Comparison of ENCODE assay signal across 14 cellular contexts in the genomic region with DNA sequence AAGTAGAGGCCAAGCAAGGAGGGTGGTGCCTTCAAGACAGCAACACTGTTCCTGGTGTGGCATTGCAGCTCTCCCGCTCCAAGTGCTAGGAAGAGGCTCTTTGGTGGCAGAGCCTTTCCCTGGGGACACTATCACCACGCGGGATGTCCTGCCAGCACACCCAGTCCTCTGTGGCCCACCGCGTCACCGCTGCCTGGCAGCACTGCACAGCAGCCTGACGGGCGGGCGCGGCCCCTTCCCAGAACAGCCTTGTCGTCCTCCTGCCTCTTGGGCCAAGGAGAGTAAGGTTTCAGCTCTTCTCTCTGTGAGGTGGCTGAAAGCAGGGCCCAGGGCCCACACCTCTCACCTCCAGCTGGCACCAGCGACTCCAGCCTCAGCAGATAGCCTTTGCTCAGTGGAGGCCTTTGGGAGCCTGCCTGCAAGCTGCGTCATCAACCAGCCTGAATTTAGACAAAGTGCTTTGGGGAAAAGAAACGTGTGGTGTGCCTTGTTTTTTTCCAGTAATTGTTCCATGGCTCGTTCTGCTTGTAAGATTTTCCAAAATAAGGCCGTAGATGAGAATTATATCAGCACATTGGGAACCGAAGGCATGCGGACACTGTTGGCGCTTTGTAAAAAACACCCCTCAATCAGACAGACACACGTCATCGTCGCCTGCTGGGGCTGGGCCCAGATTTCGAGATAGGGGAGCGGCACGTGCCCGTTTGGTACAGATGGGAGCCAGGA.
A peak's percentile ranks its signal among the peaks of the same experiment; 100 is the strongest.
DNase-seq lines count a peak whose midpoint lies in the region; ATAC-seq and TF ChIP-seq lines count a peak whose summit lies in the region.
"Had no signal": no experiment of that assay in that cellular context is flagged by ENCODE, and none has a peak within 500 bp of the region (broad histone marks: within the 10 kb centered on the region; RNA-seq: fewer than 3 reads in every experiment).

No MANE protein-coding gene starts in this region.

- H3K9me3 ChIP-seq in A673 (ENCODE audit: low read depth, low read length, poor library complexity, severe bottlenecking) (no peaks in the 10 kb centered on the region), SJSA1 (replicated peaks) (no peaks in the 10 kb centered on the region), gastroesophageal sphincter (no peaks in the 10 kb centered on the region), psoas muscle (no peaks in the 10 kb centered on the region), BE2C (no peaks in the 10 kb centered on the region)
- no peaks in the 10 kb centered on the region for H3K9me3 ChIP-seq in CD4-positive, alpha-beta T cell (ENCODE audit: control insufficient read depth, low read length)
- H3K9me3 ChIP-seq: BLaER1 had no signal

- H3K27ac Mint-ChIP-seq in CD4-positive, alpha-beta T cell, result no peak overlapping the region
- peak overlapping the region in 1 of 6 donors; percentile 30 for H3K27ac Mint-ChIP-seq in immature natural killer cell

- H3K36me3 ChIP-seq in A673 (ENCODE audit: insufficient read depth, low read length, poor library complexity, severe bottlenecking) (peaks cover 34% of the 10 kb centered on the region), SJSA1 (peaks cover 92% of the 10 kb centered on the region), gastroesophageal sphincter (peaks cover 0 to 63% of the 10 kb centered on the region in 2 donors), psoas muscle (ENCODE audit: insufficient read depth in 1 of 2, low read depth in 1 of 2) (peaks cover 0 to 59% of the 10 kb centered on the region in 2 donors), BE2C (no peaks in the 10 kb centered on the region; the same call in 1 of the 2 replicates)

- no peak for DNase-seq in A673 (ENCODE audit: low spot score)
- DNase-seq in SJSA1 (ENCODE audit: low read depth in 1 of 2, low spot score in 2 of 2), result peak in 1 of 2 experiments; percentile 42
- peak; percentile 93 to 97 for DNase-seq in psoas muscle
- no peak for DNase-seq in BE2C
- no peak for DNase-seq in CD4-positive, alpha-beta T cell
- DNase-seq in effector CD4-positive, alpha-beta T cell, result no peak
- DNase-seq in immature natural killer cell, result no peak
- DNase-seq: islet precursor cell, NCI-H510A, nucleus accumbens had no signal

- 44 to 74% methylated on average over 3 to 14 of the region's 26 CpGs for whole genome bisulfite sequencing in gastroesophageal sphincter (ENCODE audit: low coverage in 1 of 2), 2 donors
- 21 to 33% (median 27%) methylated on average over 26 of the region's 26 CpGs for WGBS in psoas muscle, 3 donors

- no peak overlapping the region for H3K4me3 ChIP-seq in A673 (ENCODE audit: low read depth, low read length, poor library complexity, severe bottlenecking)
- H3K4me3 ChIP-seq in SJSA1, result no peak overlapping the region
- no peak overlapping the region for H3K4me3 ChIP-seq in gastroesophageal sphincter
- H3K4me3 ChIP-seq in psoas muscle, result no peak overlapping the region
- no peak overlapping the region for H3K4me3 ChIP-seq in BE2C (ENCODE audit: low read depth, low read length)
- H3K4me3 ChIP-seq: BLaER1 had no signal

- CTCF ChIA-PET in A673 (lab: Charles Lee), result no interaction called here
- CTCF ChIA-PET in CD4-positive, alpha-beta T cell (lab: Charles Lee), result interaction anchor here (1.0 kb wide), 1 partner anchor 243 kb away, joined by 3 read pairs; no protein-coding TSS in a partner anchor

- ATAC-seq in gastroesophageal sphincter (peak; percentile 66), psoas muscle (peak; percentile 74 to 82 (median 77))
- ATAC-seq in CD4-positive, alpha-beta T cell (ENCODE audit: poor library complexity), result no peak
- ATAC-seq: activated CD4-positive, CD25-positive, alpha-beta regulatory T cell treated with anti-CD3 and anti-CD28 coated beads, Interleukin-2, amount 50 U/mL, for 24 hours had no signal

- H3K36me3 Mint-ChIP-seq in CD4-positive, alpha-beta T cell (ENCODE audit: low read depth), result peaks cover 91% of the 10 kb centered on the region
- H3K36me3 Mint-ChIP-seq in immature natural killer cell, result peaks cover 14 to 59% (median 15%) of the 10 kb centered on the region in 3 donors

- TF ChIP-seq CTCF in A673 (conservative IDR thresholded peaks at IDR 0.05; ENCODE audit: low read depth, low read length), result no peak
- TF ChIP-seq CTCF in gastroesophageal sphincter (IDR thresholded peaks at IDR 0.05), result no peak
- no peak for TF ChIP-seq CTCF in psoas muscle (IDR thresholded peaks at IDR 0.05)
- TF ChIP-seq CTCF in BE2C (IDR thresholded peaks at IDR 0.05; ENCODE audit: low read depth, low read length), result no peak
- TF ChIP-seq CTCF in CD4-positive, alpha-beta T cell (IDR thresholded peaks at IDR 0.05), result no peak

- H3K27me3 ChIP-seq in A673 (replicated peaks; ENCODE audit: insufficient read depth, low read depth, low read length, poor library complexity) (no peaks in the 10 kb centered on the region), SJSA1 (replicated peaks) (no peaks in the 10 kb centered on the region), gastroesophageal sphincter (no peaks in the 10 kb centered on the region), psoas muscle (ENCODE audit: insufficient read depth in 3 of 3, low read length in 2 of 3) (no peaks in the 10 kb centered on the region), BE2C (no peaks in the 10 kb centered on the region)
- H3K27me3 ChIP-seq in CD4-positive, alpha-beta T cell (ENCODE audit: control insufficient read depth, insufficient read depth, low read length), result no peaks in the 10 kb centered on the region
- H3K27me3 ChIP-seq: BLaER1 had no signal

- no peaks in the 10 kb centered on the region for H3K4me1 Mint-ChIP-seq in CD4-positive, alpha-beta T cell (ENCODE audit: low read depth)
- peaks cover 21 to 29% of the 10 kb centered on the region in 2 donors for H3K4me1 Mint-ChIP-seq in immature natural killer cell
- H3K4me1 Mint-ChIP-seq: activated naive CD4-positive, alpha-beta T cell treated with anti-CD3 and anti-CD28 coated beads, Interleukin-2, amount 50 U/mL, for 24 hours had no signal

- no peaks in the 10 kb centered on the region for H3K9me3 Mint-ChIP-seq in CD4-positive, alpha-beta T cell
- H3K9me3 Mint-ChIP-seq in immature natural killer cell, result no peaks in the 10 kb centered on the region
- H3K9me3 Mint-ChIP-seq: activated naive CD4-positive, alpha-beta T cell treated with anti-CD3 and anti-CD28 coated beads, Interleukin-2, amount 50 U/mL, for 24 hours had no signal

- H3K4me1 ChIP-seq in A673 (ENCODE audit: insufficient read depth, low read length, poor library complexity, severe bottlenecking) (peaks cover 15% of the 10 kb centered on the region), SJSA1 (replicated peaks) (peaks cover 19% of the 10 kb centered on the region), gastroesophageal sphincter (peaks cover 13 to 88% (median 55%) of the 10 kb centered on the region in 3 donors), psoas muscle (peaks cover 97% of the 10 kb centered on the region), BE2C (peaks cover 3% of the 10 kb centered on the region; the same call in 1 of the 2 replicates)

- TF ChIP-seq POLR2A in gastroesophageal sphincter (IDR thresholded peaks at IDR 0.05), result no peak

- no peak overlapping the region for H3K4me3 Mint-ChIP-seq in CD4-positive, alpha-beta T cell
- H3K4me3 Mint-ChIP-seq in immature natural killer cell, result no peak overlapping the region
- H3K4me3 Mint-ChIP-seq: activated naive CD4-positive, alpha-beta T cell treated with anti-CD3 and anti-CD28 coated beads, Interleukin-2, amount 50 U/mL, for 24 hours had no signal

- no peak for TF ChIP-seq EP300 in gastroesophageal sphincter (IDR thresholded peaks at IDR 0.05)

- peak overlapping the region; percentile 69 for H3K27ac ChIP-seq in A673 (ENCODE audit: low read depth, low read length, poor library complexity, severe bottlenecking)
- peak overlapping the region; percentile 8; the same call in 1 of the 2 replicates for H3K27ac ChIP-seq in SJSA1
- H3K27ac ChIP-seq in gastroesophageal sphincter, result peak overlapping the region; percentile 34 to 88 (median 81)
- peak overlapping the region; percentile 90 for H3K27ac ChIP-seq in psoas muscle
- no peak overlapping the region for H3K27ac ChIP-seq in CD4-positive, alpha-beta T cell (ENCODE audit: low read depth, low read length)
- H3K27ac ChIP-seq: BLaER1 had no signal

- POLR2A ChIA-PET in A673 (lab: Charles Lee; ENCODE audit: low non-redundant PET), result no interaction called here
- POLR2A ChIA-PET in CD4-positive, alpha-beta T cell (lab: Charles Lee), result no interaction called here

- no peaks in the 10 kb centered on the region for H3K27me3 Mint-ChIP-seq in CD4-positive, alpha-beta T cell
- H3K27me3 Mint-ChIP-seq in immature natural killer cell (ENCODE audit: low read depth in 3 of 3), result peaks cover 0 to 5% (median 4%) of the 10 kb centered on the region in 3 donors
- H3K27me3 Mint-ChIP-seq: activated naive CD4-positive, alpha-beta T cell treated with anti-CD3 and anti-CD28 coated beads, Interleukin-2, amount 50 U/mL, for 24 hours had no signal

- intact Hi-C loops in A673 (cut with micrococcal nuclease; ENCODE audit: unreplicated experiment) (loop anchor here (10.0 kb wide), 1 partner anchor 225 kb away; no protein-coding TSS in a partner anchor), psoas muscle (cut with DNase I) (loop anchor here (1.0 to 5.0 kb wide), 3 partner anchors 62 to 122 kb away; a partner anchor contains a TSS)
- intact Hi-C loops in CD4-positive, alpha-beta T cell (cut with DNase I, micrococcal nuclease), result no loop called here

- BruUV-seq in A673 (replicated peaks; lab: Mats Ljungman, UMichigan), result no TSS peak

Comparison
In these comparisons a context has a peak if more than half of its experiments do, and no peak if none do; other contexts are left out.
1. DNase-seq: peak in psoas muscle (2 of 2); none in A673 (single experiment), BE2C (single experiment), CD4-positive, alpha-beta T cell (0 of 10), effector CD4-positive, alpha-beta T cell (single experiment) and immature natural killer cell (0 of 3).
2. intact Hi-C loops: an anchor here in A673 (10.0 kb wide) and psoas muscle (1.0 to 5.0 kb wide); none called in CD4-positive, alpha-beta T cell.